ENCODE assay signal across 10 cellular contexts in the genomic region with DNA sequence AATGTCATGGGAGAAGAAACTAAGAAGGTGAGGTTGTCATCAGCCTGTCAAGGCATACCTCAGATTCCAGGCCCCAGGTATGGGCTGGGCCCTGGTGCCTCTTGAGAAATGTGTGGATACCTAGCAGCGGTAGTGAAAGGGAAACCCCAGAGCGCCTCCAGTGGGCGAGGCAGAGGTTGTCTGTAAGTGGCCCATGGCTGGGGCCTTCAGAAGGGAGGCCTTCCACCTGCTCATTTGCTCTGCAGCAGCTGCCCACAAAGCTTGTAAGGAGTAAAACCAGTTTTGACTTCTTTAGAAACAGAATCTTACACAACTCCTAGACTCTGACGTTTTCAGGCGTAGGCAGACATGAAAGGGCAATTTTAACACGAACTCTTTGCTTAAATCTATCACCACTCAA.
DNase-seq lines count a peak whose midpoint lies in the region; ATAC-seq and TF ChIP-seq lines count a peak whose summit lies in the region.
"Had no signal": no experiment of that assay in that cellular context is flagged by ENCODE, and none has a peak within 500 bp of the region (broad histone marks: within the 10 kb centered on the region; RNA-seq: fewer than 3 reads in every experiment).

No MANE protein-coding gene starts in this region.

- peak; percentile 83 for ATAC-seq in HG03520 (IDR thresholded peaks at IDR 0.05; ENCODE audit: unreplicated experiment)
- ATAC-seq in upper lobe of right lung = peak; percentile 99

- H3K27ac ChIP-seq in upper lobe of right lung (no peak overlapping the region), prostate gland (no peak overlapping the region)
- H3K27ac ChIP-seq: epithelial cell of prostate had no signal

- no peaks in the 10 kb centered on the region for H3K4me1 ChIP-seq in upper lobe of right lung
- no peaks in the 10 kb centered on the region for H3K4me1 ChIP-seq in prostate gland (replicated peaks)

- H3K27me3 ChIP-seq in upper lobe of right lung (no peaks in the 10 kb centered on the region), prostate gland (replicated peaks; ENCODE audit: insufficient read depth) (no peaks in the 10 kb centered on the region)

- TF ChIP-seq CTCF in upper lobe of right lung (IDR thresholded peaks at IDR 0.05) (peak; percentile 44), prostate gland (IDR thresholded peaks at IDR 0.05) (no peak)

- intact Hi-C loops in upper lobe of right lung (cut with DNase I) (no loop called here), prostate gland (cut with DNase I) (no loop called here)

- DNase-seq in stimulated activated CD4-positive, alpha-beta T cell treated with anti-CD3 and anti-CD28 coated beads, Interleukin-15, amount 100 ng/mL, for 24 hours = peak; percentile 5
- DNase-seq in stimulated activated CD4-positive, alpha-beta T cell treated with anti-CD3 and anti-CD28 coated beads, Interleukin-12 subunit alpha, Interleukin-12 subunit beta, amount 100 ng/mL, for 4 hours = no peak
- peak; percentile 65 for DNase-seq in ecto neural progenitor cell (ENCODE audit: low spot score)
- DNase-seq in upper lobe of right lung = peak; percentile 88
- DNase-seq in prostate gland (ENCODE audit: low spot score) = no peak
- no peak for DNase-seq in NCI-H345 (lab: John Stamatoyannopoulos, UW)
- no peak for DNase-seq in OCI-M2 (lab: John Stamatoyannopoulos, UW; ENCODE audit: unreplicated experiment)
- DNase-seq: naive B cell had no signal

- H3K9me3 ChIP-seq in upper lobe of right lung = no peaks in the 10 kb centered on the region
- no peaks in the 10 kb centered on the region for H3K9me3 ChIP-seq in prostate gland

- TF ChIP-seq POLR2A in prostate gland (IDR thresholded peaks at IDR 0.05) = no peak

- 72% methylated on average over 6 of the region's 6 CpGs for WGBS in prostate gland

- H3K4me3 ChIP-seq in upper lobe of right lung (no peak overlapping the region), prostate gland (no peak overlapping the region)

- H3K36me3 ChIP-seq in upper lobe of right lung (no peaks in the 10 kb centered on the region), prostate gland (no peaks in the 10 kb centered on the region)

Comparison
In these comparisons a context has a peak if more than half of its experiments do, and no peak if none do; other contexts are left out.
1. DNase-seq: peak in stimulated activated CD4-positive, alpha-beta T cell treated with anti-CD3 and anti-CD28 coated beads, Interleukin-15, amount 100 ng/mL, for 24 hours (single experiment), ecto neural progenitor cell (single experiment) and upper lobe of right lung (single experiment); none in stimulated activated CD4-positive, alpha-beta T cell treated with anti-CD3 and anti-CD28 coated beads, Interleukin-12 subunit alpha, Interleukin-12 subunit beta, amount 100 ng/mL, for 4 hours (single experiment), prostate gland (single experiment), NCI-H345 (single experiment) and OCI-M2 (single experiment).